In the genomic region with DNA sequence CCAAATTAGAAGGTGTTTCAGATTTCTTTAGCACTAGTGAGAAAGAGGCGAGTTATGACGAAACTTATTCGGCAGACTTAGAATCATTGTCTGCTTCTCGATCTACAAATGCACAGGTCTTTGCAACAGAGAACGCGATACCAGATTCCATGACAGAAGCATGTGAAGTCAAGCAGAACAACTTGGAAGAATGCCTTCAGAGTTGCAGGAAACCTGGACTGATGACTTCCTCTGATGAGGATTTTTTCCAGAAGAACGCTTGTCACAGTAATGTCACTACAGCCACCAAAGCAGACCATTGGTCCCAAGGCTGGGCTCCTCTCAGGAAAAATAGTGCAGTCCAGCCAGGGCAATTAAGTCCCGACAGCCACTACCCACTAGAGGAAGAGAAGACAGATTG, we compare ENCODE assay signal across 25 cellular contexts.
"Had no signal": no experiment of that assay in that cellular context is flagged by ENCODE, and none has a peak within 500 bp of the region (broad histone marks: within the 10 kb centered on the region; RNA-seq: fewer than 3 reads in every experiment).

No MANE protein-coding gene starts in this region.

- FAIRE-seq: small intestine, urothelium cell line had no signal

- DNase-seq: naive thymus-derived CD8-positive, alpha-beta T cell; occipital lobe; ovary; posterior cingulate gyrus; psoas muscle; right cardiac atrium; right lobe of liver; sigmoid colon; small intestine; stimulated activated CD4-positive, alpha-beta T cell treated with anti-CD3 and anti-CD28 coated beads, Interleukin-15, amount 100 ng/mL, for 24 hours; stimulated activated CD4-positive, alpha-beta T cell treated with anti-CD3 and anti-CD28 coated beads, Interleukin-2, amount 100 ng/mL, for 24 hours; stimulated activated CD4-positive, alpha-beta T cell treated with anti-CD3 and anti-CD28 coated beads, Interleukin-2, amount 100 ng/mL, for 48 hours; stimulated activated CD4-positive, alpha-beta T cell treated with anti-CD3 and anti-CD28 coated beads, Interleukin-4, amount 100 ng/mL, for 24 hours; stimulated activated naive B cell treated with anti-CD40 and anti-IgM and Interleukin-4, amounts not matched to agents 10 μg/mL and 1 μg/mL and 100 μg/mL, for 72 hours; stimulated activated naive CD4-positive, alpha-beta T cell treated with Interleukin-2 at 50 U/mL for 16 hours; stimulated activated naive CD8-positive, alpha-beta T cell treated with anti-CD3 and anti-CD28 coated beads, Interleukin-15, amount 100 ng/mL, for 72 hours; thyroid gland; trophoblast cell; upper lobe of left lung had no signal

- H3K4me3 ChIP-seq: neural progenitor cell, ovary, psoas muscle, right lobe of liver, sigmoid colon, thoracic aorta, thyroid gland, tibial nerve, upper lobe of left lung, vagina had no signal

- H3K9me3 ChIP-seq: ovary, psoas muscle, right lobe of liver, sigmoid colon, thoracic aorta, thyroid gland, tibial nerve, upper lobe of left lung, vagina had no signal

- H3K36me3 ChIP-seq: neural progenitor cell, ovary had no signal

- H3K27me3 ChIP-seq: neural progenitor cell, ovary, right lobe of liver, sigmoid colon, thyroid gland, tibial nerve, upper lobe of left lung, vagina had no signal

- H3K79me2 ChIP-seq: parathyroid adenoma had no signal

- H2AFZ ChIP-seq: neural progenitor cell, parathyroid adenoma had no signal

- H3K4me2 ChIP-seq: neural progenitor cell had no signal

- H3K4me1 ChIP-seq: neural progenitor cell, parathyroid adenoma, psoas muscle, right lobe of liver, sigmoid colon, thyroid gland, tibial nerve, upper lobe of left lung, vagina had no signal

- H3K27ac ChIP-seq: neural progenitor cell, ovary, parathyroid adenoma, psoas muscle, right lobe of liver, sigmoid colon, thoracic aorta, thyroid gland, tibial nerve, upper lobe of left lung, vagina had no signal

- H3K9ac ChIP-seq: neural progenitor cell, parathyroid adenoma had no signal
